In genomic region chr4:130309221-130309620, GRCh38 we compare ENCODE assay signal across 7 cellular contexts.
"Had no signal": no experiment of that assay in that cellular context is flagged by ENCODE, and none has a peak within 500 bp of the region (broad histone marks: within the 10 kb centered on the region; RNA-seq: fewer than 3 reads in every experiment).

No MANE protein-coding gene starts in this region.

- ATAC-seq: HCT116 had no signal

- H3K4me3 ChIP-seq: GM23248 had no signal

- H3K27ac ChIP-seq: GM23248 had no signal

- DNase-seq: GM23248, GOT3, H7, H9, HCEC 1CT, HFFc6 had no signal

- H2AFZ ChIP-seq: GM23248 had no signal

- H3K4me3 Mint-ChIP-seq: H9, HFFc6 had no signal

- H3K9me3 Mint-ChIP-seq: HFFc6 had no signal

- H3K27ac Mint-ChIP-seq: H9, HFFc6 had no signal
